11 cellular contexts compared by ENCODE assay signal in genomic region chr21:21666689-21667088, GRCh38.
"Had no signal": no experiment of that assay in that cellular context is flagged by ENCODE, and none has a peak within 500 bp of the region (broad histone marks: within the 10 kb centered on the region; RNA-seq: fewer than 3 reads in every experiment).

No MANE protein-coding gene starts in this region.

- H3K4me1 ChIP-seq: HAP-1 had no signal

- H3K27ac ChIP-seq: GM23248 had no signal

- H3K4me2 ChIP-seq: GM23338 had no signal

- H3K36me3 ChIP-seq: HAP-1 had no signal

- FAIRE-seq: H1, H54 had no signal

- H3K9ac ChIP-seq: GM23248 had no signal

- DNase-seq: GM23248, GOT3, H7, H9, HCEC 1CT, HFFc6 had no signal

- H3K9me3 ChIP-seq: HAP-1 had no signal

- H3K4me3 ChIP-seq: GM23248, GM23338, HAP-1 had no signal

- ATAC-seq: GM23338, HCT116 had no signal

- H2AFZ ChIP-seq: GM23248, GM23338 had no signal
